In the genomic region with DNA sequence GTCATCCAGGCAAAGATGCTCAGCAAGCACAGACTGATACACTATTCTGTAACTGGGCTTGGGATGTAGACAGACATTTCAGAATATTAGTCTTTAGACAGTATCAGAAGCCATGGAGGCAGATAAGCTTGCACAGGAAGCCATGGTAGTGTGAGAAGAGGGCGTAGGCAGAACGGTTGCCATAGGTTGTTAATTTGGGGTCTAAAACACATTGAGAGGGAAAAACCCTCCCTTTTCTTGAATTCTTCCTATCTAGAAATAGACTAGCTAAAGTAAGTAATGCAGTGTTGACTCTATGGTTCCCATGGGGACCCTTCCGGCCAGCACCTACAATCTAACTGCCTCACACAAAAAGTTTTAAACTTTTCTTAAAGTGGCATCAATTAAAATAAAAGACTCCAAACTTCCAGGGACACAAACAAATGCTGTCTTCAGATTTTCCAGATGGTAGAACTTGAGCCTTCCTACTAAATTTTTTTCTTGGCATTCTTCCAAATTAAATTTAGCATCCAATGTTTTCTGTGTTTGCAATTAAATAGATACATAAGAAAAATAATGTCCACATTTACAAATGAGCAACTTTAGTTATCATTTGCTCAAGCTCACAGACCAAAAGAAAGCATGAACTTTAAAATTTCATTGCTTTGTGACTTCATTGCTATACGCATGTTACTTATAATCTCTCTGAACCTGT, we compare ENCODE assay signal across 9 cellular contexts. TPM values are rescaled to one million over a fixed set of nuclear protein-coding genes. Genes with fewer than 3 reads are reported as not detected.
DNase-seq lines count a peak whose midpoint lies in the region; ATAC-seq and TF ChIP-seq lines count a peak whose summit lies in the region.
"Had no signal": no experiment of that assay in that cellular context is flagged by ENCODE, and none has a peak within 500 bp of the region (broad histone marks: within the 10 kb centered on the region; RNA-seq: fewer than 3 reads in every experiment).

No MANE protein-coding gene starts in this region.

- CTCF ChIA-PET in Caco-2 (lab: Charles Lee) (no interaction called here), MCF 10A (lab: Yijun Ruan, JAX) (interaction anchor here (0.5 to 3.3 kb wide), 5 partner anchors 13 to 611 kb away, joined by 3 to 23 read pairs (median 3); a partner anchor contains a TSS)

- peak overlapping the region; percentile 93 for H3K4me3 Mint-ChIP-seq in Caco-2 (ENCODE audit: unreplicated experiment)
- peak overlapping the region; percentile 88 for H3K4me3 Mint-ChIP-seq in MCF 10A (ENCODE audit: unreplicated experiment)
- H3K4me3 Mint-ChIP-seq in nephron: peak overlapping the region; percentile 84 to 92 (median 92)

- no peak overlapping the region for H3K9ac ChIP-seq in HUES64 (ENCODE audit: low read depth, low read length)

- H3K9me3 ChIP-seq in Caco-2 (no peaks in the 10 kb centered on the region), HUES64 (ENCODE audit: insufficient read depth, low read depth, low read length) (no peaks in the 10 kb centered on the region)

- intact Hi-C loops in Caco-2 (cut with micrococcal nuclease; ENCODE audit: unreplicated experiment) (no loop called here), MCF 10A (cut with micrococcal nuclease) (no loop called here)

- H3K9me3 Mint-ChIP-seq in Caco-2 (ENCODE audit: unreplicated experiment) (no peaks in the 10 kb centered on the region), MCF 10A (ENCODE audit: unreplicated experiment) (no peaks in the 10 kb centered on the region), nephron (no peaks in the 10 kb centered on the region)

- peaks cover 58% of the 10 kb centered on the region for H3K36me3 Mint-ChIP-seq in Caco-2 (ENCODE audit: insufficient read depth, unreplicated experiment)
- H3K36me3 Mint-ChIP-seq in MCF 10A (ENCODE audit: insufficient read depth, unreplicated experiment): peaks cover 48% of the 10 kb centered on the region
- peaks cover 45% of the 10 kb centered on the region for H3K36me3 Mint-ChIP-seq in nephron (ENCODE audit: low read depth)

- H3K27me3 Mint-ChIP-seq in Caco-2 (ENCODE audit: insufficient read depth, unreplicated experiment) (no peaks in the 10 kb centered on the region), MCF 10A (ENCODE audit: insufficient read depth, unreplicated experiment) (no peaks in the 10 kb centered on the region), nephron (ENCODE audit: low read depth) (no peaks in the 10 kb centered on the region)

- no peaks in the 10 kb centered on the region for H3K4me1 ChIP-seq in Caco-2
- H3K4me1 ChIP-seq in HUES64 (ENCODE audit: insufficient read depth, low read length): peaks cover 8% of the 10 kb centered on the region; the same call in 1 of the 2 replicates

- H3K4me3 ChIP-seq in Caco-2 (ENCODE audit: low read depth, low read length) (peak overlapping the region; percentile 99), HUES64 (ENCODE audit: low read length) (peak overlapping the region; percentile 70)

- DNase-seq in Caco-2 (no peak), MCF 10A (ENCODE audit: unreplicated experiment) (no peak), mesenteric fat pad (ENCODE audit: low spot score) (no peak), NOMO-1 treated with DMSO at 0.1 percent for 48 hours (lab: John Stamatoyannopoulos, UW; ENCODE audit: unreplicated experiment) (no peak), NCI-H2107 (lab: John Stamatoyannopoulos, UW) (no peak)
- DNase-seq: NCI-H2171 treated with DMSO at 0.1 percent for 48 hours had no signal

- peaks cover 11% of the 10 kb centered on the region for H3K4me1 Mint-ChIP-seq in Caco-2 (ENCODE audit: low read depth, unreplicated experiment)
- peaks cover 11% of the 10 kb centered on the region for H3K4me1 Mint-ChIP-seq in MCF 10A (ENCODE audit: insufficient read depth, unreplicated experiment)
- H3K4me1 Mint-ChIP-seq in nephron: peaks cover 36% of the 10 kb centered on the region

- ATAC-seq in HG03025 (IDR thresholded peaks at IDR 0.05; ENCODE audit: low FRiP score, unreplicated experiment): no peak

- TF ChIP-seq CTCF in Caco-2 (IDR thresholded peaks at IDR 0.05; ENCODE audit: insufficient read depth in 1 of 2, low read depth in 1 of 2, low read length in 1 of 2, severe bottlenecking in 1 of 2, unreplicated experiment in 1 of 2): no peak
- TF ChIP-seq CTCF in MCF 10A (IDR thresholded peaks at IDR 0.05; ENCODE audit: unreplicated experiment): no peak
- no peak for TF ChIP-seq CTCF in nephron (IDR thresholded peaks at IDR 0.05; ENCODE audit: unreplicated experiment in 3 of 3)

- BruUV-seq in Caco-2 (replicated peaks; lab: Mats Ljungman, UMichigan): no TSS peak
- no TSS peak for BruUV-seq in MCF 10A (replicated peaks; lab: Mats Ljungman, UMichigan)

- WGBS in HUES64: 86% methylated on average over 3 of the region's 4 CpGs

- H3K27ac Mint-ChIP-seq in Caco-2 (ENCODE audit: unreplicated experiment) (no peak overlapping the region), MCF 10A (ENCODE audit: low read depth, unreplicated experiment) (peak overlapping the region; percentile 61), nephron (peak overlapping the region; percentile 5 to 88 (median 22))

- POLR2A ChIA-PET in Caco-2 (lab: Charles Lee): no interaction called here
- POLR2A ChIA-PET in MCF 10A (lab: Yijun Ruan, JAX): interaction anchor here (0.8 to 4.1 kb wide), 10 partner anchors 8 to 256 kb away, joined by 3 to 76 read pairs (median 20); a partner anchor contains a TSS

- H3K27me3 ChIP-seq in Caco-2 (replicated peaks; ENCODE audit: control insufficient read depth, insufficient read depth, low read length) (no peaks in the 10 kb centered on the region), HUES64 (ENCODE audit: insufficient read depth, low read length) (no peaks in the 10 kb centered on the region)

- H3K36me3 ChIP-seq in Caco-2 (ENCODE audit: control insufficient read depth, insufficient read depth, low read length) (peaks cover 3% of the 10 kb centered on the region; the same call in 1 of the 2 replicates), HUES64 (ENCODE audit: insufficient read depth, low read length) (peaks cover 56% of the 10 kb centered on the region)

- no peak overlapping the region for H3K27ac ChIP-seq in HUES64 (ENCODE audit: low read depth, low read length)

RNA-seq across cellular contexts. Expression of a gene that starts 1.9 kb away (rescaled TPM):
- total RNA-seq in Caco-2 (2022) (58.3 and 60.2 TPM in 2 replicates), MCF 10A (2022) (51.4 and 58.9 TPM in 2 replicates), mesenteric fat pad (42.6 TPM)
- 49.6 TPM for polyA plus RNA-seq in HUES64 (2013, experiment 1 of 2)
- 58.6 TPM for polyA plus RNA-seq in HUES64 (2013, experiment 2 of 2)

RNA-seq across cellular contexts. Expression of a gene that starts 2.1 kb away (rescaled TPM):
- total RNA-seq in Caco-2 (2022) (2.1 and 2.9 TPM in 2 replicates), MCF 10A (2022) (7.4 and 10.4 TPM in 2 replicates), mesenteric fat pad (2.1 TPM)
- polyA plus RNA-seq in HUES64 (2013, experiment 1 of 2): 1.4 TPM
- 2.0 TPM for polyA plus RNA-seq in HUES64 (2013, experiment 2 of 2)

RNA-seq across cellular contexts. Expression of a gene that starts 29.3 kb away (rescaled TPM):
- total RNA-seq in Caco-2 (2022): 1.3 and 2.4 TPM in 2 replicates
- polyA plus RNA-seq in HUES64 (2013, experiment 1 of 2): 4.9 TPM
- 9.2 TPM for polyA plus RNA-seq in HUES64 (2013, experiment 2 of 2)
- 5.8 and 8.4 TPM in 2 replicates for total RNA-seq in MCF 10A (2022)
- total RNA-seq in mesenteric fat pad: 5.5 TPM

RNA-seq across cellular contexts. Expression of a gene that starts 31.1 kb away (rescaled TPM):
- total RNA-seq in Caco-2 (2022) (16.9 and 18.5 TPM in 2 replicates), MCF 10A (2022) (29.8 and 43.4 TPM in 2 replicates), mesenteric fat pad (35.4 TPM)
- polyA plus RNA-seq in HUES64 (2013, experiment 1 of 2): 9.2 TPM
- 7.8 TPM for polyA plus RNA-seq in HUES64 (2013, experiment 2 of 2)
